ENCODE assay signal across 13 cellular contexts in genomic region chr5:158976035-158976434, GRCh38.
DNase-seq lines count a peak whose midpoint lies in the region; ATAC-seq and TF ChIP-seq lines count a peak whose summit lies in the region.
"Had no signal": no experiment of that assay in that cellular context is flagged by ENCODE, and none has a peak within 500 bp of the region (broad histone marks: within the 10 kb centered on the region; RNA-seq: fewer than 3 reads in every experiment).

No MANE protein-coding gene starts in this region.

- intact Hi-C loops in posterior cingulate gyrus (cut with DNase I): no loop called here

- in situ Hi-C loops in astrocyte of the cerebellum (cut with HindIII; ENCODE audit: low sequenced_read_pairs): no loop called here

- H3K27me3 ChIP-seq in AG04450 (ENCODE audit: control insufficient read depth, insufficient read depth, low read length) (peaks cover 2% of the 10 kb centered on the region), kidney epithelial cell (ENCODE audit: control insufficient read depth, insufficient read depth, low read length) (no peaks in the 10 kb centered on the region)
- H3K27me3 ChIP-seq: thyroid gland had no signal

- POLR2A ChIA-PET in AG04450 (lab: Yijun Ruan, JAX): interaction anchor here (0.6 kb wide), 1 partner anchor 17 kb away, joined by 3 read pairs; no protein-coding TSS in a partner anchor

- DNase-seq in AG04450 (ENCODE audit: low read depth, low spot score) (peak; percentile 39), HPDE6-E6E7 (ENCODE audit: extremely low spot score) (peak; percentile 45), astrocyte of the cerebellum (ENCODE audit: low read depth) (peak; percentile 91), kidney epithelial cell (ENCODE audit: low read depth) (peak; percentile 79), activated gamma-delta T cell (lab: John Stamatoyannopoulos, UW) (no peak), posterior cingulate gyrus (no peak)
- DNase-seq: COR-L47; stimulated activated CD4-positive, alpha-beta T cell treated with anti-CD3 and anti-CD28 coated beads, Interleukin-1b, Interleukin-23, amount 100 ng/mL, for 48 hours; thyroid gland had no signal

- TF ChIP-seq CTCF in AG04450 (IDR thresholded peaks at IDR 0.05; ENCODE audit: low read depth, low read length) (no peak), astrocyte of the cerebellum (IDR thresholded peaks at IDR 0.05; ENCODE audit: low read depth, low read length, missing control alignments) (no peak), kidney epithelial cell (IDR thresholded peaks at IDR 0.05; ENCODE audit: insufficient read depth, low read length, poor library complexity, severe bottlenecking) (no peak)

- H3K36me3 ChIP-seq in kidney epithelial cell (ENCODE audit: control insufficient read depth, insufficient read depth, low read length): no peaks in the 10 kb centered on the region
- H3K36me3 ChIP-seq: HAP-1, thyroid gland had no signal

- H3K4me3 ChIP-seq in AG04450 (ENCODE audit: low read depth, low read length): no peak overlapping the region
- no peak overlapping the region for H3K4me3 ChIP-seq in astrocyte of the cerebellum (ENCODE audit: low read depth, low read length)
- H3K4me3 ChIP-seq in kidney epithelial cell (ENCODE audit: low read depth, low read length): no peak overlapping the region
- H3K4me3 ChIP-seq: HAP-1, thyroid gland had no signal

- no peak for ATAC-seq in HG03432 (IDR thresholded peaks at IDR 0.05; ENCODE audit: unreplicated experiment)
- no peak for ATAC-seq in GM18505 (IDR thresholded peaks at IDR 0.05; ENCODE audit: unreplicated experiment)

- no peaks in the 10 kb centered on the region for H3K9me3 ChIP-seq in AG04450 (ENCODE audit: control insufficient read depth, insufficient read depth, low read length)
- H3K9me3 ChIP-seq: HAP-1, thyroid gland had no signal

- no peak overlapping the region for H3K27ac ChIP-seq in AG04450 (ENCODE audit: low read depth, low read length)
- H3K27ac ChIP-seq: epithelial cell of prostate, thyroid gland had no signal

- no peak for TF ChIP-seq POLR2A in GM18505 (IDR thresholded peaks at IDR 0.05; ENCODE audit: borderline replicate concordance, extremely low read depth, insufficient read depth, insufficient read length)

- CTCF ChIA-PET in AG04450 (lab: Charles Lee): interaction anchor here (1.0 kb wide), 1 partner anchor 11 kb away, joined by 3 read pairs; no protein-coding TSS in a partner anchor

Comparison
In these comparisons a context has a peak if more than half of its experiments do, and no peak if none do; other contexts are left out.
1. DNase-seq: peak in AG04450 (single experiment), HPDE6-E6E7 (single experiment), astrocyte of the cerebellum (single experiment) and kidney epithelial cell (single experiment); none in activated gamma-delta T cell (single experiment) and posterior cingulate gyrus (0 of 10).